ENCODE assay signal across 8 cellular contexts in genomic region chr5:131337684-131338453, GRCh38.
DNase-seq lines count a peak whose midpoint lies in the region; ATAC-seq lines count a peak whose summit lies in the region.
"Not testable (repeated sequence)": the region's sequence is repeated elsewhere in the genome, so short reads cannot be mapped to it uniquely, and the experiment has no call there.

No MANE protein-coding gene starts in this region.

- peaks cover 18 to 87% (median 80%) of the 10 kb centered on the region in 11 experiments; a peak in 21 of 22 replicates for H3K9me3 ChIP-seq in BLaER1 treated with 17β-estradiol and CSF1 and Interleukin-3, amounts not matched to agents 10 nM and 100 nM (replicated peaks in 1 of 11)
- not testable (repeated sequence) for H3K9me3 ChIP-seq in effector memory CD4-positive, alpha-beta T cell (ENCODE audit: control insufficient read depth, low read length)

- not testable (repeated sequence) for DNase-seq in activated CD4-positive, alpha-beta memory T cell treated with anti-CD3 and anti-CD28 coated beads for 36 hours; activated T-helper 1 cell treated with anti-CD3 and anti-CD28 coated beads, Interleukin-12 subunit alpha, Interleukin-12 subunit beta, Interleukin-2, Interleukin-4 antibody, amounts not matched to agents 30 ng/mL and 10 ng/mL and 1 ng/mL, durations not matched to agents 14 hours and 24 hours and 36 hours (ENCODE audit: low spot score); naive thymus-derived CD8-positive, alpha-beta T cell
- peak in 1 of 3 donors; percentile 33 for DNase-seq in effector memory CD4-positive, alpha-beta T cell

- peak overlapping the region in 2 of 11 experiments; percentile 20 to 38; a peak in 4 of 22 replicates for H3K9ac ChIP-seq in BLaER1 treated with 17β-estradiol and CSF1 and Interleukin-3, amounts not matched to agents 10 nM and 100 nM

- peak in 1 of 2 donors; percentile 23 for ATAC-seq in naive thymus-derived CD8-positive, alpha-beta T cell
- ATAC-seq in stimulated activated memory B cell treated with anti-CD40 and anti-IgM and Interleukin-4, amounts not matched to agents 10 μg/mL and 1 μg/mL and 100 μg/mL, for 72 hours, result not testable (repeated sequence)

- POLR2A ChIA-PET in activated CD4-positive, alpha-beta memory T cell treated with anti-CD3 and anti-CD28 coated beads for 36 hours (lab: Charles Lee), result not testable (repeated sequence)
- POLR2A ChIA-PET in naive thymus-derived CD8-positive, alpha-beta T cell (lab: Charles Lee), result interaction anchor here (1.7 kb wide), 1 partner anchor 23 kb away, joined by 3 read pairs; no protein-coding TSS in a partner anchor

- peaks cover 21% of the 10 kb centered on the region for H3K36me3 Mint-ChIP-seq in IgD-negative memory B cell
- peaks cover 48% of the 10 kb centered on the region for H3K36me3 Mint-ChIP-seq in activated CD4-positive, alpha-beta memory T cell treated with anti-CD3 and anti-CD28 coated beads for 36 hours
- H3K36me3 Mint-ChIP-seq in activated T-helper 1 cell treated with anti-CD3 and anti-CD28 coated beads, Interleukin-12 subunit alpha, Interleukin-12 subunit beta, Interleukin-2, Interleukin-4 antibody, amounts not matched to agents 30 ng/mL and 10 ng/mL and 1 ng/mL, durations not matched to agents 14 hours and 24 hours and 36 hours (ENCODE audit: low read depth), result peaks cover 46% of the 10 kb centered on the region
- H3K36me3 Mint-ChIP-seq in activated naive CD4-positive, alpha-beta T cell treated with anti-CD3 and anti-CD28 coated beads, Interleukin-2, amount 50 U/mL, for 24 hours, result peaks cover 45% of the 10 kb centered on the region
- H3K36me3 Mint-ChIP-seq in naive thymus-derived CD8-positive, alpha-beta T cell, result peaks cover 24 to 67% (median 64%) of the 10 kb centered on the region in 3 donors
- H3K36me3 Mint-ChIP-seq in stimulated activated memory B cell treated with anti-CD40 and anti-IgM and Interleukin-4, amounts not matched to agents 10 μg/mL and 1 μg/mL and 100 μg/mL, for 72 hours, result peaks cover 63% of the 10 kb centered on the region

- peaks cover 11 to 63% (median 59%) of the 10 kb centered on the region in 11 experiments for H3K36me3 ChIP-seq in BLaER1 treated with 17β-estradiol and CSF1 and Interleukin-3, amounts not matched to agents 10 nM and 100 nM
- peaks cover 10% of the 10 kb centered on the region for H3K36me3 ChIP-seq in effector memory CD4-positive, alpha-beta T cell (ENCODE audit: control insufficient read depth, insufficient read depth, low read length)

- peaks cover 0 to 13% (median 7%) of the 10 kb centered on the region in 10 experiments; a peak in 12 of 20 replicates for H3K4me1 ChIP-seq in BLaER1 treated with 17β-estradiol and CSF1 and Interleukin-3, amounts not matched to agents 10 nM and 100 nM
- H3K4me1 ChIP-seq in effector memory CD4-positive, alpha-beta T cell (ENCODE audit: control insufficient read depth, insufficient read depth, low read length, poor library complexity, severe bottlenecking), result peaks cover 11% of the 10 kb centered on the region

- H3K4me1 Mint-ChIP-seq in IgD-negative memory B cell, result peaks cover 42 to 52% (median 44%) of the 10 kb centered on the region in 3 donors
- peaks cover 87% of the 10 kb centered on the region for H3K4me1 Mint-ChIP-seq in activated CD4-positive, alpha-beta memory T cell treated with anti-CD3 and anti-CD28 coated beads for 36 hours (ENCODE audit: low read depth)
- peaks cover 65% of the 10 kb centered on the region for H3K4me1 Mint-ChIP-seq in activated T-helper 1 cell treated with anti-CD3 and anti-CD28 coated beads, Interleukin-12 subunit alpha, Interleukin-12 subunit beta, Interleukin-2, Interleukin-4 antibody, amounts not matched to agents 30 ng/mL and 10 ng/mL and 1 ng/mL, durations not matched to agents 14 hours and 24 hours and 36 hours (ENCODE audit: low read depth)
- H3K4me1 Mint-ChIP-seq in activated naive CD4-positive, alpha-beta T cell treated with anti-CD3 and anti-CD28 coated beads, Interleukin-2, amount 50 U/mL, for 24 hours, result peaks cover 87% of the 10 kb centered on the region
- H3K4me1 Mint-ChIP-seq in naive thymus-derived CD8-positive, alpha-beta T cell, result peaks cover 27 to 91% (median 80%) of the 10 kb centered on the region in 4 donors
- peaks cover 76% of the 10 kb centered on the region for H3K4me1 Mint-ChIP-seq in stimulated activated memory B cell treated with anti-CD40 and anti-IgM and Interleukin-4, amounts not matched to agents 10 μg/mL and 1 μg/mL and 100 μg/mL, for 72 hours

- peak overlapping the region in 2 of 3 donors; percentile 23 to 83 for H3K27ac Mint-ChIP-seq in IgD-negative memory B cell
- H3K27ac Mint-ChIP-seq in activated CD4-positive, alpha-beta memory T cell treated with anti-CD3 and anti-CD28 coated beads for 36 hours, result peak overlapping the region; percentile 85
- peak overlapping the region; percentile 29 for H3K27ac Mint-ChIP-seq in activated T-helper 1 cell treated with anti-CD3 and anti-CD28 coated beads, Interleukin-12 subunit alpha, Interleukin-12 subunit beta, Interleukin-2, Interleukin-4 antibody, amounts not matched to agents 30 ng/mL and 10 ng/mL and 1 ng/mL, durations not matched to agents 14 hours and 24 hours and 36 hours
- H3K27ac Mint-ChIP-seq in activated naive CD4-positive, alpha-beta T cell treated with anti-CD3 and anti-CD28 coated beads, Interleukin-2, amount 50 U/mL, for 24 hours, result peak overlapping the region; percentile 80
- H3K27ac Mint-ChIP-seq in naive thymus-derived CD8-positive, alpha-beta T cell, result peak overlapping the region in 8 of 10 donors; percentile 30 to 94 (median 82)
- H3K27ac Mint-ChIP-seq in stimulated activated memory B cell treated with anti-CD40 and anti-IgM and Interleukin-4, amounts not matched to agents 10 μg/mL and 1 μg/mL and 100 μg/mL, for 72 hours, result peak overlapping the region; percentile 37

- H3K4me3 ChIP-seq in BLaER1 treated with 17β-estradiol and CSF1 and Interleukin-3, amounts not matched to agents 10 nM and 100 nM, result peak overlapping the region in 9 of 10 experiments; percentile 42 to 61 (median 49); a peak in 15 of 20 replicates
- H3K4me3 ChIP-seq in effector memory CD4-positive, alpha-beta T cell (ENCODE audit: insufficient read depth, low read depth, low read length, poor library complexity, severe bottlenecking), result not testable (repeated sequence)

- H4K20me1 ChIP-seq in BLaER1 treated with 17β-estradiol and CSF1 and Interleukin-3, amounts not matched to agents 10 nM and 100 nM, result peaks cover 0 to 43% (median 0%) of the 10 kb centered on the region in 11 experiments; a peak in 6 of 22 replicates

- not testable (repeated sequence) for H3K27me3 Mint-ChIP-seq in IgD-negative memory B cell; activated CD4-positive, alpha-beta memory T cell treated with anti-CD3 and anti-CD28 coated beads for 36 hours; activated T-helper 1 cell treated with anti-CD3 and anti-CD28 coated beads, Interleukin-12 subunit alpha, Interleukin-12 subunit beta, Interleukin-2, Interleukin-4 antibody, amounts not matched to agents 30 ng/mL and 10 ng/mL and 1 ng/mL, durations not matched to agents 14 hours and 24 hours and 36 hours (ENCODE audit: insufficient read depth); activated naive CD4-positive, alpha-beta T cell treated with anti-CD3 and anti-CD28 coated beads, Interleukin-2, amount 50 U/mL, for 24 hours; naive thymus-derived CD8-positive, alpha-beta T cell; stimulated activated memory B cell treated with anti-CD40 and anti-IgM and Interleukin-4, amounts not matched to agents 10 μg/mL and 1 μg/mL and 100 μg/mL, for 72 hours

- H3K4me2 ChIP-seq in BLaER1 treated with 17β-estradiol and CSF1 and Interleukin-3, amounts not matched to agents 10 nM and 100 nM, result peak overlapping the region; percentile 42 to 87 (median 53); a peak in 21 of 22 replicates

- intact Hi-C loops in activated CD4-positive, alpha-beta memory T cell treated with anti-CD3 and anti-CD28 coated beads for 36 hours (cut with micrococcal nuclease), result loop anchor here (2.0 kb wide), 2 partner anchors 15 to 41 kb away; no protein-coding TSS in a partner anchor
- intact Hi-C loops in activated T-helper 1 cell treated with anti-CD3 and anti-CD28 coated beads, Interleukin-12 subunit alpha, Interleukin-12 subunit beta, Interleukin-2, Interleukin-4 antibody, amounts not matched to agents 30 ng/mL and 10 ng/mL and 1 ng/mL, durations not matched to agents 14 hours and 24 hours and 36 hours (cut with micrococcal nuclease), result not testable (repeated sequence)

- not testable (repeated sequence) for H3K27me3 ChIP-seq in BLaER1 treated with 17β-estradiol and CSF1 and Interleukin-3, amounts not matched to agents 10 nM and 100 nM; effector memory CD4-positive, alpha-beta T cell (replicated peaks; ENCODE audit: control insufficient read depth, insufficient read depth, low read length, poor library complexity, severe bottlenecking)

- peak overlapping the region in 6 of 11 experiments; percentile 26 to 55 (median 42); a peak in 9 of 22 replicates for H3K27ac ChIP-seq in BLaER1 treated with 17β-estradiol and CSF1 and Interleukin-3, amounts not matched to agents 10 nM and 100 nM
- H3K27ac ChIP-seq in effector memory CD4-positive, alpha-beta T cell (ENCODE audit: insufficient read depth, low read length, poor library complexity, severe bottlenecking), result peak overlapping the region; percentile 51

- peak overlapping the region in 2 of 4 donors; percentile 38 to 45 for H3K4me3 Mint-ChIP-seq in IgD-negative memory B cell
- H3K4me3 Mint-ChIP-seq in activated CD4-positive, alpha-beta memory T cell treated with anti-CD3 and anti-CD28 coated beads for 36 hours, result peak overlapping the region; percentile 73
- not testable (repeated sequence) for H3K4me3 Mint-ChIP-seq in activated T-helper 1 cell treated with anti-CD3 and anti-CD28 coated beads, Interleukin-12 subunit alpha, Interleukin-12 subunit beta, Interleukin-2, Interleukin-4 antibody, amounts not matched to agents 30 ng/mL and 10 ng/mL and 1 ng/mL, durations not matched to agents 14 hours and 24 hours and 36 hours; activated naive CD4-positive, alpha-beta T cell treated with anti-CD3 and anti-CD28 coated beads, Interleukin-2, amount 50 U/mL, for 24 hours; stimulated activated memory B cell treated with anti-CD40 and anti-IgM and Interleukin-4, amounts not matched to agents 10 μg/mL and 1 μg/mL and 100 μg/mL, for 72 hours
- H3K4me3 Mint-ChIP-seq in naive thymus-derived CD8-positive, alpha-beta T cell, result peak overlapping the region in 6 of 10 donors; percentile 0 to 70 (median 58)

- CTCF ChIA-PET in activated CD4-positive, alpha-beta memory T cell treated with anti-CD3 and anti-CD28 coated beads for 36 hours (lab: Charles Lee), result interaction anchor here (1.1 kb wide), 1 partner anchor 12 kb away, joined by 3 read pairs; no protein-coding TSS in a partner anchor

- not testable (repeated sequence) for H3K9me3 Mint-ChIP-seq in IgD-negative memory B cell; activated T-helper 1 cell treated with anti-CD3 and anti-CD28 coated beads, Interleukin-12 subunit alpha, Interleukin-12 subunit beta, Interleukin-2, Interleukin-4 antibody, amounts not matched to agents 30 ng/mL and 10 ng/mL and 1 ng/mL, durations not matched to agents 14 hours and 24 hours and 36 hours; activated naive CD4-positive, alpha-beta T cell treated with anti-CD3 and anti-CD28 coated beads, Interleukin-2, amount 50 U/mL, for 24 hours
- peaks cover 15% of the 10 kb centered on the region for H3K9me3 Mint-ChIP-seq in activated CD4-positive, alpha-beta memory T cell treated with anti-CD3 and anti-CD28 coated beads for 36 hours
- H3K9me3 Mint-ChIP-seq in naive thymus-derived CD8-positive, alpha-beta T cell, result peaks cover 0 to 35% (median 15%) of the 10 kb centered on the region in 9 donors
- H3K9me3 Mint-ChIP-seq in stimulated activated memory B cell treated with anti-CD40 and anti-IgM and Interleukin-4, amounts not matched to agents 10 μg/mL and 1 μg/mL and 100 μg/mL, for 72 hours, result peaks cover 15% of the 10 kb centered on the region

Comparison
In these comparisons a context has a peak if more than half of its experiments do, and no peak if none do; other contexts are left out.
1. H3K27ac Mint-ChIP-seq: peak in every context shown above with its lines; median percentile 85 in activated CD4-positive, alpha-beta memory T cell treated with anti-CD3 and anti-CD28 coated beads for 36 hours; 82 in naive thymus-derived CD8-positive, alpha-beta T cell; 80 in activated naive CD4-positive, alpha-beta T cell treated with anti-CD3 and anti-CD28 coated beads, Interleukin-2, amount 50 U/mL, for 24 hours; 53 in IgD-negative memory B cell; 37 in stimulated activated memory B cell treated with anti-CD40 and anti-IgM and Interleukin-4, amounts not matched to agents 10 μg/mL and 1 μg/mL and 100 μg/mL, for 72 hours; 29 in activated T-helper 1 cell treated with anti-CD3 and anti-CD28 coated beads, Interleukin-12 subunit alpha, Interleukin-12 subunit beta, Interleukin-2, Interleukin-4 antibody, amounts not matched to agents 30 ng/mL and 10 ng/mL and 1 ng/mL, durations not matched to agents 14 hours and 24 hours and 36 hours.